In the genomic region with DNA sequence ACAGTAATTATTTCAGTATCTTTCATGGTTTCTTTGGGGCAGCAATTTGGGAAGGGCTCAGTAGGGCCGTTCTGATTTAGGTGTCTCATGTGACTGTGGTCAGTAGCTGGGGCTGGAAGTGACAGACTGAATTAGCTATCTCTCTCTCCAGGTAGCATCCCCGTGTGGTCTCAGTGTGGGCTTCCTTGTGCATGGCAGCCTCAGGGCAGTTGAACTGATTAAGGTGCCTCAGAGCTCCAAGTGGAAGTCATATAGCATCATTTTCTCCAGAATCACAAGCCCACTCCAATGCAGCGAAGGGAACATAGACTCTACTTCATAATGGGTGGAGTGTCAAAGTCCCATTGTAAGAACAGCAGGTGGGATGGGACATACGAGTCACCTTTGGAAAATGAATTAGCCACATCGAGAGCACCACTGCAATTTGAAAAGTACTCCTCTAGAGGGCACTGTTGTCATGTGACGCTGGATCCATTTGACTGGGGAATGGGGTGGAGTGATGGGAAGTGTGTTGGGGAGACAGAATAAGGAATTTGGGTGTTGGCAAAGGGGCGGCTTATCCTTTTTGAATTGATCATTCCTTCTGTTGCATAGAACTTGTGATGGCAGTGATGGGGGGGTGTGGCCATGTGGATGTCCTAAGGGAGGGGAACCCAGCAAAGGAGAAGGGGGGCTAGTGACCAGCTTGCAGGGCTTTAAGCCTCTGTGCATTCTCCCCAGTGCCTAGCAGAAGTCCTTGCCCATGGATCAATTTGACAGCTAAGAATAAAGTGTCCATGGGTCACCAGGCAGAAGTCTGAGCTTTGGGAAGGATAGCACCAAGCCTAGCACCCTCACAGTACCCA, we compare ENCODE assay signal across 8 cellular contexts. TPM values are rescaled to one million over a fixed set of nuclear protein-coding genes. Genes with fewer than 3 reads are reported as not detected.
DNase-seq lines count a peak whose midpoint lies in the region; ATAC-seq and TF ChIP-seq lines count a peak whose summit lies in the region.

No MANE protein-coding gene starts in this region.

- TF ChIP-seq CTCF in RWPE2 (IDR thresholded peaks at IDR 0.05; ENCODE audit: poor library complexity, severe bottlenecking), result peak; percentile 92

- no peaks in the 10 kb centered on the region for H3K9me3 ChIP-seq in RWPE2 (ENCODE audit: severe bottlenecking)

- H3K27ac ChIP-seq in RWPE2 (ENCODE audit: poor library complexity, severe bottlenecking), result no peak overlapping the region

- DNase-seq in Daoy (ENCODE audit: low read depth) (peak; percentile 49), RWPE2 (ENCODE audit: low spot score) (no peak), astrocyte of the hippocampus (ENCODE audit: low read depth, low spot score) (peak; percentile 63), hippocampal formation (lab: John Stamatoyannopoulos, UW) (peak; percentile 4 to 45)
- DNase-seq in stimulated activated CD4-positive, alpha-beta T cell treated with anti-CD3 and anti-CD28 coated beads, Interleukin-12 subunit alpha, Interleukin-12 subunit beta, amount 100 ng/mL, for 24 hours (ENCODE audit: low read depth in 2 of 2), result peak; percentile 5 to 23

- ATAC-seq in RWPE2 (ENCODE audit: low read depth) (peak; percentile 49), GM18858 (IDR thresholded peaks at IDR 0.05; ENCODE audit: unreplicated experiment) (no peak), GM19324 (IDR thresholded peaks at IDR 0.05; ENCODE audit: low FRiP score, unreplicated experiment) (no peak)

- peak; percentile 95 for TF ChIP-seq RAD21 in Ishikawa (IDR thresholded peaks at IDR 0.05; ENCODE audit: low read depth)

- H3K4me1 ChIP-seq in RWPE2 (ENCODE audit: insufficient read depth, poor library complexity, severe bottlenecking), result peaks cover 16% of the 10 kb centered on the region

- H3K36me3 ChIP-seq in RWPE2 (ENCODE audit: low read depth), result no peaks in the 10 kb centered on the region

- TF ChIP-seq EP300 in Ishikawa (IDR thresholded peaks at IDR 0.05; ENCODE audit: borderline replicate concordance), result no peak

- no peak overlapping the region for H3K4me3 ChIP-seq in RWPE2 (ENCODE audit: severe bottlenecking)

- no peaks in the 10 kb centered on the region for H3K27me3 ChIP-seq in RWPE2 (ENCODE audit: insufficient read depth, poor library complexity, severe bottlenecking)

TF ChIP-seq in Ishikawa, 13 proteins besides CTCF, POLR2A, EP300 and RAD21:
- TF ChIP-seq FOXM1 (IDR thresholded peaks at IDR 0.05; ENCODE audit: borderline replicate concordance, low read depth), result no peak
- no peak for TF ChIP-seq TAF1 (IDR thresholded peaks at IDR 0.05; ENCODE audit: low read depth)
- no peak for TF ChIP-seq CEBPB (IDR thresholded peaks at IDR 0.05)
- TF ChIP-seq, protein P1, sequence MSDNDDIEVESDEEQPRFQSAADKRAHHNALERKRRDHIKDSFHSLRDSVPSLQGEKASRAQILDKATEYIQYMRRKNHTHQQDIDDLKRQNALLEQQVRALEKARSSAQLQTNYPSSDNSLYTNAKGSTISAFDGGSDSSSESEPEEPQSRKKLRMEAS (IDR thresholded peaks at IDR 0.05), result no peak
- TF ChIP-seq, protein P2, sequence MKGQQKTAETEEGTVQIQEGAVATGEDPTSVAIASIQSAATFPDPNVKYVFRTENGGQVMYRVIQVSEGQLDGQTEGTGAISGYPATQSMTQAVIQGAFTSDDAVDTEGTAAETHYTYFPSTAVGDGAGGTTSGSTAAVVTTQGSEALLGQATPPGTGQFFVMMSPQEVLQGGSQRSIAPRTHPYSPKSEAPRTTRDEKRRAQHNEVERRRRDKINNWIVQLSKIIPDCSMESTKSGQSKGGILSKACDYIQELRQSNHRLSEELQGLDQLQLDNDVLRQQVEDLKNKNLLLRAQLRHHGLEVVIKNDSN (IDR thresholded peaks at IDR 0.05), result no peak
- no peak for TF ChIP-seq TCF12 (IDR thresholded peaks at IDR 0.05; ENCODE audit: low read depth)
- no peak for TF ChIP-seq ZBTB7A (IDR thresholded peaks at IDR 0.05; ENCODE audit: low read depth)
- TF ChIP-seq CREB1 (IDR thresholded peaks at IDR 0.05; ENCODE audit: low read depth), result no peak
- no peak for TF ChIP-seq NFIC (IDR thresholded peaks at IDR 0.05)
- TF ChIP-seq TEAD4 (IDR thresholded peaks at IDR 0.05), result no peak
- no peak for TF ChIP-seq YY1 (IDR thresholded peaks at IDR 0.05; ENCODE audit: low read depth)
- TF ChIP-seq EGR1 (IDR thresholded peaks at IDR 0.05), result no peak
- TF ChIP-seq, protein P3, sequence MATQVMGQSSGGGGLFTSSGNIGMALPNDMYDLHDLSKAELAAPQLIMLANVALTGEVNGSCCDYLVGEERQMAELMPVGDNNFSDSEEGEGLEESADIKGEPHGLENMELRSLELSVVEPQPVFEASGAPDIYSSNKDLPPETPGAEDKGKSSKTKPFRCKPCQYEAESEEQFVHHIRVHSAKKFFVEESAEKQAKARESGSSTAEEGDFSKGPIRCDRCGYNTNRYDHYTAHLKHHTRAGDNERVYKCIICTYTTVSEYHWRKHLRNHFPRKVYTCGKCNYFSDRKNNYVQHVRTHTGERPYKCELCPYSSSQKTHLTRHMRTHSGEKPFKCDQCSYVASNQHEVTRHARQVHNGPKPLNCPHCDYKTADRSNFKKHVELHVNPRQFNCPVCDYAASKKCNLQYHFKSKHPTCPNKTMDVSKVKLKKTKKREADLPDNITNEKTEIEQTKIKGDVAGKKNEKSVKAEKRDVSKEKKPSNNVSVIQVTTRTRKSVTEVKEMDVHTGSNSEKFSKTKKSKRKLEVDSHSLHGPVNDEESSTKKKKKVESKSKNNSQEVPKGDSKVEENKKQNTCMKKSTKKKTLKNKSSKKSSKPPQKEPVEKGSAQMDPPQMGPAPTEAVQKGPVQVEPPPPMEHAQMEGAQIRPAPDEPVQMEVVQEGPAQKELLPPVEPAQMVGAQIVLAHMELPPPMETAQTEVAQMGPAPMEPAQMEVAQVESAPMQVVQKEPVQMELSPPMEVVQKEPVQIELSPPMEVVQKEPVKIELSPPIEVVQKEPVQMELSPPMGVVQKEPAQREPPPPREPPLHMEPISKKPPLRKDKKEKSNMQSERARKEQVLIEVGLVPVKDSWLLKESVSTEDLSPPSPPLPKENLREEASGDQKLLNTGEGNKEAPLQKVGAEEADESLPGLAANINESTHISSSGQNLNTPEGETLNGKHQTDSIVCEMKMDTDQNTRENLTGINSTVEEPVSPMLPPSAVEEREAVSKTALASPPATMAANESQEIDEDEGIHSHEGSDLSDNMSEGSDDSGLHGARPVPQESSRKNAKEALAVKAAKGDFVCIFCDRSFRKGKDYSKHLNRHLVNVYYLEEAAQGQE (IDR thresholded peaks at IDR 0.05; ENCODE audit: low read depth), result no peak

RNA-seq across cellular contexts. Expression of a gene that starts 39.3 kb away (rescaled TPM):
- 65.9 and 68.2 TPM in 2 replicates for total RNA-seq in Daoy (2014; rRNA removed; shearing (Covaris generic))

RNA-seq across cellular contexts. Expression of a gene that starts 47.6 kb away (rescaled TPM):
- 646 and 667 TPM in 2 replicates for total RNA-seq in Daoy (2014; rRNA removed; shearing (Covaris generic))
